In genomic region chr11:74371269-74372039, GRCh38 we compare ENCODE assay signal across 16 cellular contexts. TPM values are rescaled to one million over a fixed set of nuclear protein-coding genes. Genes with fewer than 3 reads are reported as not detected.
A peak's percentile ranks its signal among the peaks of the same experiment; 100 is the strongest.
DNase-seq lines count a peak whose midpoint lies in the region; ATAC-seq and TF ChIP-seq lines count a peak whose summit lies in the region.
"Had no signal": no experiment of that assay in that cellular context is flagged by ENCODE, and none has a peak within 500 bp of the region (broad histone marks: within the 10 kb centered on the region; RNA-seq: fewer than 3 reads in every experiment).

No MANE protein-coding gene starts in this region.

- H3K27me3 ChIP-seq in RWPE2 (ENCODE audit: insufficient read depth, poor library complexity, severe bottlenecking) = no peaks in the 10 kb centered on the region
- H3K27me3 ChIP-seq: neutrophil, suprapubic skin had no signal

- H3K9me3 Mint-ChIP-seq in HFFc6 = no peaks in the 10 kb centered on the region
- H3K9me3 Mint-ChIP-seq: activated naive CD4-positive, alpha-beta T cell treated with anti-CD3 and anti-CD28 coated beads, Interleukin-2, amount 10 ng/mL, durations not matched to agents 7 days and 5 days; CD4-positive, alpha-beta T cell; immature natural killer cell had no signal

- H3K9me3 ChIP-seq in RWPE2 (ENCODE audit: severe bottlenecking) = no peaks in the 10 kb centered on the region
- H3K9me3 ChIP-seq: neutrophil, suprapubic skin had no signal

- H3K27me3 Mint-ChIP-seq in HFFc6 (ENCODE audit: insufficient read depth) = no peaks in the 10 kb centered on the region
- H3K27me3 Mint-ChIP-seq: activated naive CD4-positive, alpha-beta T cell treated with anti-CD3 and anti-CD28 coated beads, Interleukin-2, amount 10 ng/mL, durations not matched to agents 7 days and 5 days; CD4-positive, alpha-beta T cell had no signal

- H3K4me3 Mint-ChIP-seq in HFFc6 = peak overlapping the region; percentile 18; the same call in 1 of the 2 replicates
- H3K4me3 Mint-ChIP-seq: activated naive CD4-positive, alpha-beta T cell treated with anti-CD3 and anti-CD28 coated beads, Interleukin-2, amount 10 ng/mL, durations not matched to agents 7 days and 5 days; CD4-positive, alpha-beta T cell; immature natural killer cell had no signal

- no peak overlapping the region for H3K4me3 ChIP-seq in AG10803 (ENCODE audit: low read length)
- H3K4me3 ChIP-seq in RWPE2 (ENCODE audit: severe bottlenecking) = no peak overlapping the region
- no peak overlapping the region for H3K4me3 ChIP-seq in foreskin fibroblast (ENCODE audit: low read depth in 1 of 2, low read length in 2 of 2)
- H3K4me3 ChIP-seq: suprapubic skin had no signal

- DNase-seq in AG10803 (ENCODE audit: low read depth) (peak; percentile 36), HFFc6 (peak; percentile 84), RWPE2 (ENCODE audit: low spot score) (no peak), foreskin fibroblast (peak; percentile 27 to 49), NOMO-1 treated with dmso at 0.1 percent for 144 hours (lab: John Stamatoyannopoulos, UW; ENCODE audit: unreplicated experiment) (no peak), NOMO-1 (lab: John Stamatoyannopoulos, UW; ENCODE audit: unreplicated experiment in 2 of 2) (no peak)
- DNase-seq: activated CD4-positive, alpha-beta T cell treated with anti-CD3 and anti-CD28 coated beads for 48 hours; activated naive CD4-positive, alpha-beta T cell treated with anti-CD3 and anti-CD28 coated beads, Interleukin-2, amount 10 ng/mL, durations not matched to agents 7 days and 5 days; CD4-positive, alpha-beta T cell; effector memory CD4-positive, alpha-beta T cell; immature natural killer cell; stimulated activated CD4-positive, alpha-beta T cell treated with anti-CD3 and anti-CD28 coated beads, Interleukin-4, amount 100 ng/mL, for 1 hour had no signal

- H3K4me1 Mint-ChIP-seq in HFFc6 (ENCODE audit: low read depth) = peaks cover 27% of the 10 kb centered on the region
- H3K4me1 Mint-ChIP-seq: activated naive CD4-positive, alpha-beta T cell treated with anti-CD3 and anti-CD28 coated beads, Interleukin-2, amount 10 ng/mL, durations not matched to agents 7 days and 5 days; immature natural killer cell had no signal

- H3K36me3 Mint-ChIP-seq in HFFc6 (ENCODE audit: low read depth) = no peaks in the 10 kb centered on the region

- peaks cover 12% of the 10 kb centered on the region for H3K4me1 ChIP-seq in RWPE2 (ENCODE audit: insufficient read depth, poor library complexity, severe bottlenecking)
- H3K4me1 ChIP-seq: suprapubic skin had no signal

- peak; percentile 84 for ATAC-seq in RWPE2 (ENCODE audit: low read depth)
- no peak for ATAC-seq in HG03095 (IDR thresholded peaks at IDR 0.05; ENCODE audit: unreplicated experiment)
- no peak for ATAC-seq in HG02571 (IDR thresholded peaks at IDR 0.05; ENCODE audit: unreplicated experiment)

- H3K36me3 ChIP-seq in RWPE2 (ENCODE audit: low read depth) = no peaks in the 10 kb centered on the region

- no peak overlapping the region for H3K27ac ChIP-seq in RWPE2 (ENCODE audit: poor library complexity, severe bottlenecking)
- H3K27ac ChIP-seq: neutrophil, suprapubic skin had no signal

- peak overlapping the region; percentile 81 for H3K27ac Mint-ChIP-seq in HFFc6
- H3K27ac Mint-ChIP-seq: activated naive CD4-positive, alpha-beta T cell treated with anti-CD3 and anti-CD28 coated beads, Interleukin-2, amount 10 ng/mL, durations not matched to agents 7 days and 5 days; CD4-positive, alpha-beta T cell; immature natural killer cell had no signal

- no peak for TF ChIP-seq CTCF in AG10803 (conservative IDR thresholded peaks at IDR 0.05; ENCODE audit: low read length)
- no peak for TF ChIP-seq CTCF in HFFc6 (IDR thresholded peaks at IDR 0.05)
- TF ChIP-seq CTCF in RWPE2 (IDR thresholded peaks at IDR 0.05; ENCODE audit: poor library complexity, severe bottlenecking) = no peak
- TF ChIP-seq CTCF in foreskin fibroblast (IDR thresholded peaks at IDR 0.05; ENCODE audit: low read depth, low read length) = no peak

RNA-seq across cellular contexts. Expression of gene PGM2L1, which starts 26.8 kb away (rescaled TPM):
- 1 to 10 TPM; 1.2 to 3.2 (median 1.6) TPM for total RNA-seq in HFFc6 (2021; fragmentation: NEBNext Ultra II Directional; extraction: Animal tissue kit (Norgen Biotek cat#: 25700))

Comparison
In these comparisons a context has a peak if more than half of its experiments do, and no peak if none do; other contexts are left out.
1. DNase-seq: peak in AG10803 (single experiment), HFFc6 (single experiment) and foreskin fibroblast (2 of 2); none in RWPE2 (single experiment), NOMO-1 treated with dmso at 0.1 percent for 144 hours (single experiment) and NOMO-1 (0 of 2).